ENCODE assay signal across 1 cellular context in genomic region chr3:196629234-196629633, GRCh38.
TF ChIP-seq lines count a peak whose summit lies in the region.

No MANE protein-coding gene starts in this region.

TF ChIP-seq in GM12878, 131 proteins besides CTCF, POLR2A, EP300 and RAD21 (continued from another document):
- TF ChIP-seq, protein P1, sequence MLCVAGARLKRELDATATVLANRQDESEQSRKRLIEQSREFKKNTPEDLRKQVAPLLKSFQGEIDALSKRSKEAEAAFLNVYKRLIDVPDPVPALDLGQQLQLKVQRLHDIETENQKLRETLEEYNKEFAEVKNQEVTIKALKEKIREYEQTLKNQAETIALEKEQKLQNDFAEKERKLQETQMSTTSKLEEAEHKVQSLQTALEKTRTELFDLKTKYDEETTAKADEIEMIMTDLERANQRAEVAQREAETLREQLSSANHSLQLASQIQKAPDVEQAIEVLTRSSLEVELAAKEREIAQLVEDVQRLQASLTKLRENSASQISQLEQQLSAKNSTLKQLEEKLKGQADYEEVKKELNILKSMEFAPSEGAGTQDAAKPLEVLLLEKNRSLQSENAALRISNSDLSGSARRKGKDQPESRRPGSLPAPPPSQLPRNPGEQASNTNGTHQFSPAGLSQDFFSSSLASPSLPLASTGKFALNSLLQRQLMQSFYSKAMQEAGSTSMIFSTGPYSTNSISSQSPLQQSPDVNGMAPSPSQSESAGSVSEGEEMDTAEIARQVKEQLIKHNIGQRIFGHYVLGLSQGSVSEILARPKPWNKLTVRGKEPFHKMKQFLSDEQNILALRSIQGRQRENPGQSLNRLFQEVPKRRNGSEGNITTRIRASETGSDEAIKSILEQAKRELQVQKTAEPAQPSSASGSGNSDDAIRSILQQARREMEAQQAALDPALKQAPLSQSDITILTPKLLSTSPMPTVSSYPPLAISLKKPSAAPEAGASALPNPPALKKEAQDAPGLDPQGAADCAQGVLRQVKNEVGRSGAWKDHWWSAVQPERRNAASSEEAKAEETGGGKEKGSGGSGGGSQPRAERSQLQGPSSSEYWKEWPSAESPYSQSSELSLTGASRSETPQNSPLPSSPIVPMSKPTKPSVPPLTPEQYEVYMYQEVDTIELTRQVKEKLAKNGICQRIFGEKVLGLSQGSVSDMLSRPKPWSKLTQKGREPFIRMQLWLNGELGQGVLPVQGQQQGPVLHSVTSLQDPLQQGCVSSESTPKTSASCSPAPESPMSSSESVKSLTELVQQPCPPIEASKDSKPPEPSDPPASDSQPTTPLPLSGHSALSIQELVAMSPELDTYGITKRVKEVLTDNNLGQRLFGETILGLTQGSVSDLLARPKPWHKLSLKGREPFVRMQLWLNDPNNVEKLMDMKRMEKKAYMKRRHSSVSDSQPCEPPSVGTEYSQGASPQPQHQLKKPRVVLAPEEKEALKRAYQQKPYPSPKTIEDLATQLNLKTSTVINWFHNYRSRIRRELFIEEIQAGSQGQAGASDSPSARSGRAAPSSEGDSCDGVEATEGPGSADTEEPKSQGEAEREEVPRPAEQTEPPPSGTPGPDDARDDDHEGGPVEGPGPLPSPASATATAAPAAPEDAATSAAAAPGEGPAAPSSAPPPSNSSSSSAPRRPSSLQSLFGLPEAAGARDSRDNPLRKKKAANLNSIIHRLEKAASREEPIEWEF (IDR thresholded peaks at IDR 0.05; ENCODE audit: insufficient replicate concordance, low read depth, low read length): no peak
